ENCODE assay signal across 8 cellular contexts in genomic region chr9:2570615-2571479, GRCh38. TPM values are rescaled to one million over a fixed set of nuclear protein-coding genes. Genes with fewer than 3 reads are reported as not detected.
DNase-seq lines count a peak whose midpoint lies in the region; ATAC-seq and TF ChIP-seq lines count a peak whose summit lies in the region.

No MANE protein-coding gene starts in this region.

- H3K4me1 ChIP-seq in Peyer's patch (peaks cover 0 to 10% (median 0%) of the 10 kb centered on the region in 4 donors), endodermal cell (ENCODE audit: control insufficient read depth, insufficient read depth, low read length) (peaks cover 12% of the 10 kb centered on the region)

- ATAC-seq in GM21390 (IDR thresholded peaks at IDR 0.05; ENCODE audit: unreplicated experiment): peak; percentile 92

- H3K36me3 Mint-ChIP-seq in endodermal cell (ENCODE audit: low read depth): no peaks in the 10 kb centered on the region

- no peaks in the 10 kb centered on the region for H3K9me3 Mint-ChIP-seq in endodermal cell

- TF ChIP-seq POLR2A in Peyer's patch (IDR thresholded peaks at IDR 0.05): no peak

- WGBS in endodermal cell (ENCODE audit: insufficient coverage in 1 of 2, insufficient read length in 1 of 2), 2 experiments: 91% methylated on average over 6 to 7 of the region's 7 CpGs

- H3K27ac Mint-ChIP-seq in endodermal cell: no peak overlapping the region

- H3K9ac ChIP-seq in endodermal cell (ENCODE audit: extremely low read depth, low read length, poor library complexity, severe bottlenecking): no peak overlapping the region

- peak; percentile 47 for DNase-seq in DMS79 treated with DMSO at 0.1 percent for 48 hours (lab: John Stamatoyannopoulos, UW)
- peak; percentile 14 for DNase-seq in HPDE6-E6E7 (ENCODE audit: extremely low spot score)
- peak; percentile 21 to 75 (median 65) for DNase-seq in Peyer's patch
- no peak for DNase-seq in endodermal cell
- DNase-seq in non-pigmented ciliary epithelial cell (ENCODE audit: low read depth): peak; percentile 59
- DNase-seq in NCI-H1930 (lab: John Stamatoyannopoulos, UW): no peak
- no peak for DNase-seq in NCI-H446 treated with DMSO at 0.1 percent for 48 hours (lab: John Stamatoyannopoulos, UW)

- no peak overlapping the region for H3K4me3 Mint-ChIP-seq in endodermal cell

- H3K27ac ChIP-seq in Peyer's patch (no peak overlapping the region), endodermal cell (ENCODE audit: low read depth, low read length) (peak overlapping the region; percentile 8)

- TF ChIP-seq CTCF in Peyer's patch (IDR thresholded peaks at IDR 0.05) (no peak), endodermal cell (conservative IDR thresholded peaks at IDR 0.05) (no peak)

- peaks cover 13% of the 10 kb centered on the region for H3K4me1 Mint-ChIP-seq in endodermal cell

- no peaks in the 10 kb centered on the region for H3K27me3 Mint-ChIP-seq in endodermal cell (ENCODE audit: insufficient read depth)

- H3K4me3 ChIP-seq in Peyer's patch: no peak overlapping the region
- H3K4me3 ChIP-seq in endodermal cell (ENCODE audit: low read length): no peak overlapping the region

- H3K36me3 ChIP-seq in Peyer's patch (no peaks in the 10 kb centered on the region), endodermal cell (ENCODE audit: control insufficient read depth, insufficient read depth, low read length) (no peaks in the 10 kb centered on the region)

- H3K9me3 ChIP-seq in Peyer's patch (no peaks in the 10 kb centered on the region), endodermal cell (ENCODE audit: control insufficient read depth, low read length) (no peaks in the 10 kb centered on the region)

- no peaks in the 10 kb centered on the region for H3K27me3 ChIP-seq in Peyer's patch
- no peaks in the 10 kb centered on the region for H3K27me3 ChIP-seq in endodermal cell (ENCODE audit: control insufficient read depth, insufficient read depth, low read length, poor library complexity, severe bottlenecking)

RNA-seq across cellular contexts. Expression of gene VLDLR, which starts 50.7 kb away (rescaled TPM):
- 1 to 10 TPM in 1 of 4 donors, under 1 TPM in 1, not detected in 2; 0.85 to 2.5 TPM for total RNA-seq in Peyer's patch
- 10 to 100 TPM; 29.5 to 38.7 TPM for total RNA-seq in endodermal cell
- 22.2 TPM for polyA plus RNA-seq in endodermal cell (2013, experiment 1 of 2)
- 19.4 TPM for polyA plus RNA-seq in endodermal cell (2013, experiment 2 of 2)

Comparison
In these comparisons a context has a peak if more than half of its experiments do, and no peak if none do; other contexts are left out.
1. DNase-seq: peak in DMS79 treated with DMSO at 0.1 percent for 48 hours (single experiment), HPDE6-E6E7 (single experiment), Peyer's patch (3 of 3) and non-pigmented ciliary epithelial cell (single experiment); none in endodermal cell (single experiment), NCI-H1930 (0 of 2) and NCI-H446 treated with DMSO at 0.1 percent for 48 hours (single experiment).
2. RNA of gene VLDLR, which starts 50.7 kb away (total RNA-seq): 29.5 to 38.7 TPM in endodermal cell; 0.85 to 2.5 TPM in Peyer's patch; every median in the first group is over 4 times any median in the second.